1 cellular context compared by ENCODE assay signal in the genomic region with DNA sequence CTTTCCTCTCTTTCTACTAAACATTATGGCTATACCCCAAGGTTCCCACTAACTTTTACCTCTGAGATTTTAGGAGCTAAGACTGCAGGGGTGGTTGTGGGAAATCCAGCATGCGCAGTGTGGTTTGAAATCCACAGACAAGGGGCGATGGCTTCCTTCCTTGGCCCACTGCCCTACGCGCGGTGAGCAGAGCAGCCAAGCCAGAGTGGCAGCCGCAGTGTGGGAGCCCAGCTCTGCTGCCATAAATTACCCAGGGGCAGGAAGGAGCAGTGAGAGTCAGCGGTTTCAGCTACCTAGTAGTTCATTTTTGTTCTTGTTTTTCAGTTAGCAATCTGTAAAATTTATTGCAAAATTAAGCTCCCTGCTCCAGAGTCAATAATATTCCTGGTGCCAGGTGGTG.
TF ChIP-seq lines count a peak whose summit lies in the region.

No MANE protein-coding gene starts in this region.

TF ChIP-seq in GM12878, 131 proteins besides CTCF, POLR2A, EP300 and RAD21 (continued from another document):
- TF ChIP-seq, protein P1, sequence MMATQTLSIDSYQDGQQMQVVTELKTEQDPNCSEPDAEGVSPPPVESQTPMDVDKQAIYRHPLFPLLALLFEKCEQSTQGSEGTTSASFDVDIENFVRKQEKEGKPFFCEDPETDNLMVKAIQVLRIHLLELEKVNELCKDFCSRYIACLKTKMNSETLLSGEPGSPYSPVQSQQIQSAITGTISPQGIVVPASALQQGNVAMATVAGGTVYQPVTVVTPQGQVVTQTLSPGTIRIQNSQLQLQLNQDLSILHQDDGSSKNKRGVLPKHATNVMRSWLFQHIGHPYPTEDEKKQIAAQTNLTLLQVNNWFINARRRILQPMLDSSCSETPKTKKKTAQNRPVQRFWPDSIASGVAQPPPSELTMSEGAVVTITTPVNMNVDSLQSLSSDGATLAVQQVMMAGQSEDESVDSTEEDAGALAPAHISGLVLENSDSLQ (IDR thresholded peaks at IDR 0.05) = 0 out of 2 replicates have a peak, but pooled peaks have one; percentile 28
- TF ChIP-seq FOS (IDR thresholded peaks at IDR 0.05; ENCODE audit: borderline replicate concordance, extremely low read depth, insufficient read length) = no peak
- TF ChIP-seq IKZF2 (IDR thresholded peaks at IDR 0.05) = peak in 1 of 2 experiments; percentile 30; a peak in 1 of 4 replicates
- TF ChIP-seq, protein P2, sequence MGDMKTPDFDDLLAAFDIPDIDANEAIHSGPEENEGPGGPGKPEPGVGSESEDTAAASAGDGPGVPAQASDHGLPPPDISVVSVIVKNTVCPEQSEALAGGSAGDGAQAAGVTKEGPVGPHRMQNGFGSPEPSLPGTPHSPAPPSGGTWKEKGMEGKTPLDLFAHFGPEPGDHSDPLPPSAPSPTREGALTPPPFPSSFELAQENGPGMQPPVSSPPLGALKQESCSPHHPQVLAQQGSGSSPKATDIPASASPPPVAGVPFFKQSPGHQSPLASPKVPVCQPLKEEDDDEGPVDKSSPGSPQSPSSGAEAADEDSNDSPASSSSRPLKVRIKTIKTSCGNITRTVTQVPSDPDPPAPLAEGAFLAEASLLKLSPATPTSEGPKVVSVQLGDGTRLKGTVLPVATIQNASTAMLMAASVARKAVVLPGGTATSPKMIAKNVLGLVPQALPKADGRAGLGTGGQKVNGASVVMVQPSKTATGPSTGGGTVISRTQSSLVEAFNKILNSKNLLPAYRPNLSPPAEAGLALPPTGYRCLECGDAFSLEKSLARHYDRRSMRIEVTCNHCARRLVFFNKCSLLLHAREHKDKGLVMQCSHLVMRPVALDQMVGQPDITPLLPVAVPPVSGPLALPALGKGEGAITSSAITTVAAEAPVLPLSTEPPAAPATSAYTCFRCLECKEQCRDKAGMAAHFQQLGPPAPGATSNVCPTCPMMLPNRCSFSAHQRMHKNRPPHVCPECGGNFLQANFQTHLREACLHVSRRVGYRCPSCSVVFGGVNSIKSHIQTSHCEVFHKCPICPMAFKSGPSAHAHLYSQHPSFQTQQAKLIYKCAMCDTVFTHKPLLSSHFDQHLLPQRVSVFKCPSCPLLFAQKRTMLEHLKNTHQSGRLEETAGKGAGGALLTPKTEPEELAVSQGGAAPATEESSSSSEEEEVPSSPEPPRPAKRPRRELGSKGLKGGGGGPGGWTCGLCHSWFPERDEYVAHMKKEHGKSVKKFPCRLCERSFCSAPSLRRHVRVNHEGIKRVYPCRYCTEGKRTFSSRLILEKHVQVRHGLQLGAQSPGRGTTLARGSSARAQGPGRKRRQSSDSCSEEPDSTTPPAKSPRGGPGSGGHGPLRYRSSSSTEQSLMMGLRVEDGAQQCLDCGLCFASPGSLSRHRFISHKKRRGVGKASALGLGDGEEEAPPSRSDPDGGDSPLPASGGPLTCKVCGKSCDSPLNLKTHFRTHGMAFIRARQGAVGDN (IDR thresholded peaks at IDR 0.05) = peak; percentile 51; the same call in 1 of the 2 replicates
TF ChIP-seq in GM12878: peak in this region for 4.
